1 cellular context compared by ENCODE assay signal in the genomic region with DNA sequence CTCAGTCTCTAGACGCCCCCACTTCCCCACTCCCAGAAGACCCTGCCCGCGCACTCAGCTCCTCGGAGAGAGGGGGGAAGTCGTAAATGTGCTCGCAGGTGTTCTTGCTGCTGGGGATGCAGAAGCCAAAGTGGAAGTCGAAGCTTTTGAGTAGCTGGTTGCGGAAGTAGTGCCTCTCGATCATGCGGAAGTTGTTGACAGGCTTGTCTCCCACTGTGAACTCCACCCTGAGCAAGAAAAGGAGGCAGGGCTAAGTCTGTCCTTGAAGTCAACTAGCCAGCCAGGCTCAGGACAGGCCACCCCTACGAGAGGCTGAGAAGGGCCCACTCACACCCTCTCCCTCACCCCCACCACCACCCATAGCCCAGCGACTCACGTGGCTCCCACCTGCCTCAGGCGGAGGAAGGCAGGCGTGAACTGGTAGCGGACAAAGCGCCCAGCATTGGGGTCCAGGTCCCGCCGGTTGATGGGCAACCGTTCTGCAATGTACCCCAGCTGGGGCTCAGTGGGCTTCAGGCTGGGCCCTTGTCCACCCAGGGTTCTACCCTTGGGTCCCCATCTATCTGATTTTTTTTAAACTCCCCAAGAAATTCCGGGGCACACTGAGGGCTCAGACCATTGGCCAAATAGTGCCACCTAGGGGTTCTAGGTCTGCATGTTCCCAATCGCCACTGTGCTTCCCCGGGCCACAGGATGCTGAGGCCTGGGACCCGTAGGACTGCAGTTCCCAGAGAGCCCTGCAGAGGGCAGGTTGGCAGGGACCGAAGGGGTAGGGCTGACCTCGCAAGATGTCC.
TF ChIP-seq lines count a peak whose summit lies in the region.

No MANE protein-coding gene starts in this region.

TF ChIP-seq in neural cell, 6 proteins besides CTCF, POLR2A, EP300 and RAD21 (continued from another document):
- TF ChIP-seq, protein P1, sequence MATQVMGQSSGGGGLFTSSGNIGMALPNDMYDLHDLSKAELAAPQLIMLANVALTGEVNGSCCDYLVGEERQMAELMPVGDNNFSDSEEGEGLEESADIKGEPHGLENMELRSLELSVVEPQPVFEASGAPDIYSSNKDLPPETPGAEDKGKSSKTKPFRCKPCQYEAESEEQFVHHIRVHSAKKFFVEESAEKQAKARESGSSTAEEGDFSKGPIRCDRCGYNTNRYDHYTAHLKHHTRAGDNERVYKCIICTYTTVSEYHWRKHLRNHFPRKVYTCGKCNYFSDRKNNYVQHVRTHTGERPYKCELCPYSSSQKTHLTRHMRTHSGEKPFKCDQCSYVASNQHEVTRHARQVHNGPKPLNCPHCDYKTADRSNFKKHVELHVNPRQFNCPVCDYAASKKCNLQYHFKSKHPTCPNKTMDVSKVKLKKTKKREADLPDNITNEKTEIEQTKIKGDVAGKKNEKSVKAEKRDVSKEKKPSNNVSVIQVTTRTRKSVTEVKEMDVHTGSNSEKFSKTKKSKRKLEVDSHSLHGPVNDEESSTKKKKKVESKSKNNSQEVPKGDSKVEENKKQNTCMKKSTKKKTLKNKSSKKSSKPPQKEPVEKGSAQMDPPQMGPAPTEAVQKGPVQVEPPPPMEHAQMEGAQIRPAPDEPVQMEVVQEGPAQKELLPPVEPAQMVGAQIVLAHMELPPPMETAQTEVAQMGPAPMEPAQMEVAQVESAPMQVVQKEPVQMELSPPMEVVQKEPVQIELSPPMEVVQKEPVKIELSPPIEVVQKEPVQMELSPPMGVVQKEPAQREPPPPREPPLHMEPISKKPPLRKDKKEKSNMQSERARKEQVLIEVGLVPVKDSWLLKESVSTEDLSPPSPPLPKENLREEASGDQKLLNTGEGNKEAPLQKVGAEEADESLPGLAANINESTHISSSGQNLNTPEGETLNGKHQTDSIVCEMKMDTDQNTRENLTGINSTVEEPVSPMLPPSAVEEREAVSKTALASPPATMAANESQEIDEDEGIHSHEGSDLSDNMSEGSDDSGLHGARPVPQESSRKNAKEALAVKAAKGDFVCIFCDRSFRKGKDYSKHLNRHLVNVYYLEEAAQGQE (IDR thresholded peaks at IDR 0.05; ENCODE audit: borderline replicate concordance), result no peak
- TF ChIP-seq POLR2AphosphoS5 (IDR thresholded peaks at IDR 0.05) (no peak), TAF1 (IDR thresholded peaks at IDR 0.05; ENCODE audit: low read depth) (no peak), SMC3 (conservative IDR thresholded peaks at IDR 0.05; ENCODE audit: poor library complexity) (no peak)
